Comparison of ENCODE assay signal across 7 cellular contexts in genomic region chr14:88005978-88006851, GRCh38. TPM values are rescaled to one million over a fixed set of nuclear protein-coding genes. Genes with fewer than 3 reads are reported as not detected.
DNase-seq lines count a peak whose midpoint lies in the region; ATAC-seq and TF ChIP-seq lines count a peak whose summit lies in the region.

No MANE protein-coding gene starts in this region.

- peak overlapping the region in 2 of 4 donors; percentile 23 to 37 for H3K4me3 ChIP-seq in esophagus squamous epithelium

- H3K27ac ChIP-seq in esophagus squamous epithelium: peak overlapping the region in 3 of 4 donors; percentile 48 to 79 (median 69)

- peak in 1 of 4 donors; percentile 57 for TF ChIP-seq POLR2A in esophagus squamous epithelium (IDR thresholded peaks at IDR 0.05)

- no peak for TF ChIP-seq CTCF in esophagus squamous epithelium (IDR thresholded peaks at IDR 0.05)
- TF ChIP-seq CTCF in omental fat pad (IDR thresholded peaks at IDR 0.05): no peak

- WGBS in esophagus squamous epithelium, 2 donors: 71 to 81% methylated on average over 13 of the region's 13 CpGs

- DNase-seq in esophagus squamous epithelium (lab: John Stamatoyannopoulos, UW) (no peak), omental fat pad (ENCODE audit: low spot score) (no peak), AG08395 (ENCODE audit: low spot score) (no peak)
- DNase-seq in stimulated activated CD8-positive, alpha-beta memory T cell treated with anti-CD3 and anti-CD28 coated beads, Interleukin-7, amount 100 ng/mL, for 24 hours (ENCODE audit: low read depth): peak; percentile 12

- ATAC-seq in GM19397 (IDR thresholded peaks at IDR 0.05; ENCODE audit: unreplicated experiment) (peak; percentile 91), HG03378 (IDR thresholded peaks at IDR 0.05; ENCODE audit: unreplicated experiment) (peak; percentile 94), omental fat pad (ENCODE audit: low FRiP score) (no peak)
- ATAC-seq in activated CD4-positive, CD25-positive, alpha-beta regulatory T cell treated with anti-CD3 and anti-CD28 coated beads, Interleukin-2, amount 50 U/mL, for 24 hours: peak; percentile 97 to 98

- H3K4me1 ChIP-seq in esophagus squamous epithelium: no peaks in the 10 kb centered on the region

- no peaks in the 10 kb centered on the region for H3K27me3 ChIP-seq in esophagus squamous epithelium

- intact Hi-C loops in esophagus squamous epithelium (cut with DNase I): no loop called here

- H3K36me3 ChIP-seq in esophagus squamous epithelium: no peaks in the 10 kb centered on the region

- H3K9me3 ChIP-seq in esophagus squamous epithelium: no peaks in the 10 kb centered on the region

RNA-seq across cellular contexts. Expression of gene GPR65, which starts 1.3 kb away (rescaled TPM):
- total RNA-seq in esophagus squamous epithelium (1 to 10 TPM in 2 of 4 donors, under 1 TPM in 2; 0.34 to 1.4 (median 0.75) TPM), omental fat pad (1 to 10 TPM; 1.4 to 6.0 (median 3.2) TPM)

RNA-seq across cellular contexts. Expression of gene GALC, which starts 13.2 kb away (rescaled TPM):
- total RNA-seq in esophagus squamous epithelium (10 to 100 TPM in 2 of 4 donors, 1 to 10 TPM in 2; 3.4 to 15.8 (median 10.8) TPM), omental fat pad (10 to 100 TPM; 30.6 to 41.2 (median 34.1) TPM)
